Comparison of ENCODE assay signal across 8 cellular contexts in genomic region chr11:119361056-119361787, GRCh38.
DNase-seq lines count a peak whose midpoint lies in the region; ATAC-seq lines count a peak whose summit lies in the region.

No MANE protein-coding gene starts in this region.

- peak; percentile 52 to 77 for DNase-seq in SHP77 (lab: John Stamatoyannopoulos, UW)
- DNase-seq in SHP77 treated with DMSO at 0.1 percent for 48 hours (lab: John Stamatoyannopoulos, UW): no peak
- DNase-seq in NCI-H2107 treated with DMSO at 0.1 percent for 48 hours (lab: John Stamatoyannopoulos, UW; ENCODE audit: unreplicated experiment): peak; percentile 79
- DNase-seq in amniotic stem cell (lab: John Stamatoyannopoulos, UW): peak; percentile 32
- DNase-seq in inferior parietal cortex (ENCODE audit: extremely low spot score): peak; percentile 59
- peak; percentile 86 for DNase-seq in stimulated activated CD4-positive, alpha-beta T cell treated with anti-CD3 and anti-CD28 coated beads, Interleukin-1b, Interleukin-23, amount 100 ng/mL, for 48 hours
- no peak for DNase-seq in T-helper 9 cell

- no peak for ATAC-seq in HG02798 (IDR thresholded peaks at IDR 0.05; ENCODE audit: poor library complexity, unreplicated experiment)

Comparison
In these comparisons a context has a peak if more than half of its experiments do, and no peak if none do; other contexts are left out.
1. DNase-seq: peak in SHP77 (2 of 2), NCI-H2107 treated with DMSO at 0.1 percent for 48 hours (single experiment), amniotic stem cell (single experiment), inferior parietal cortex (single experiment) and stimulated activated CD4-positive, alpha-beta T cell treated with anti-CD3 and anti-CD28 coated beads, Interleukin-1b, Interleukin-23, amount 100 ng/mL, for 48 hours (single experiment); none in SHP77 treated with DMSO at 0.1 percent for 48 hours (single experiment) and T-helper 9 cell (single experiment).